1 cellular context compared by ENCODE assay signal in genomic region chr4:73069338-73070071, GRCh38.
TF ChIP-seq lines count a peak whose summit lies in the region.

COX18 (minus strand) TSS chr4:73069716; CDS start chr4:73069649, 67 bp downstream.

TF ChIP-seq in A549, 52 proteins besides CTCF, POLR2A, EP300 and RAD21 (continued from another document):
- no peak for TF ChIP-seq REST (IDR thresholded peaks at IDR 0.05)
- TF ChIP-seq PHF8 (IDR thresholded peaks at IDR 0.05; ENCODE audit: borderline replicate concordance, low read depth) = peak; percentile 37
- no peak for TF ChIP-seq KDM1A (IDR thresholded peaks at IDR 0.05; ENCODE audit: low read depth)
- no peak; the same call in 1 of the 2 replicates for TF ChIP-seq USF2 (IDR thresholded peaks at IDR 0.05)
- TF ChIP-seq BCL3 (IDR thresholded peaks at IDR 0.05) = peak; percentile 61; the same call in 1 of the 3 replicates
- TF ChIP-seq POLR2AphosphoS2 (conservative IDR thresholded peaks at IDR 0.05; ENCODE audit: low read length) = no peak; the same call in 1 of the 2 replicates
